ENCODE assay signal across 1 cellular context in genomic region chrX:154398668-154399526, GRCh38.
A peak's percentile ranks its signal among the peaks of the same experiment; 100 is the strongest.
TF ChIP-seq lines count a peak whose summit lies in the region.

No MANE protein-coding gene starts in this region.

TF ChIP-seq in HepG2, 621 proteins besides CTCF, POLR2A, EP300 and RAD21 (continued from another document and continues in another):
- TF ChIP-seq ZIK1 (CRISPR knock-in tag; IDR thresholded peaks at IDR 0.05; ENCODE audit: borderline replicate concordance, low read depth) (no peak), NCOA1 (CRISPR knock-in tag; IDR thresholded peaks at IDR 0.05) (no peak), ZBED4 (CRISPR knock-in tag; IDR thresholded peaks at IDR 0.05; ENCODE audit: borderline replicate concordance) (no peak), HIVEP1 (CRISPR knock-in tag; IDR thresholded peaks at IDR 0.05) (no peak), ZNF337 (CRISPR knock-in tag; IDR thresholded peaks at IDR 0.05; ENCODE audit: borderline replicate concordance, low read depth) (no peak), ZNF550 (CRISPR knock-in tag; IDR thresholded peaks at IDR 0.05; ENCODE audit: borderline replicate concordance) (no peak), ZNF556 (CRISPR knock-in tag; IDR thresholded peaks at IDR 0.05; ENCODE audit: borderline replicate concordance) (no peak), ZFYVE20 (CRISPR knock-in tag; IDR thresholded peaks at IDR 0.05; ENCODE audit: borderline replicate concordance, low read depth) (no peak), HOXA9 (CRISPR knock-in tag; IDR thresholded peaks at IDR 0.05; ENCODE audit: borderline replicate concordance) (0 out of 2 replicates have a peak, but pooled peaks have one; percentile 5), KLF16 (CRISPR knock-in tag; IDR thresholded peaks at IDR 0.05) (no peak), MATR3 (CRISPR knock-in tag; IDR thresholded peaks at IDR 0.05) (no peak), SP1 (IDR thresholded peaks at IDR 0.05) (no peak), SP1 (CRISPR knock-in tag; IDR thresholded peaks at IDR 0.05) (no peak), SCMH1 (CRISPR knock-in tag; IDR thresholded peaks at IDR 0.05; ENCODE audit: borderline replicate concordance) (no peak), ZFX (CRISPR knock-in tag; IDR thresholded peaks at IDR 0.05; ENCODE audit: low read depth) (peak; percentile 27; the same call in 1 of the 2 replicates), STAG1 (CRISPR knock-in tag; IDR thresholded peaks at IDR 0.05) (peak; percentile 37), ELK4 (CRISPR knock-in tag; IDR thresholded peaks at IDR 0.05; ENCODE audit: borderline replicate concordance) (no peak), SMYD3 (CRISPR knock-in tag; IDR thresholded peaks at IDR 0.05) (no peak), ZNF781 (CRISPR knock-in tag; IDR thresholded peaks at IDR 0.05; ENCODE audit: borderline replicate concordance, not compliant biosample characterization) (no peak), HNRNPL (IDR thresholded peaks at IDR 0.05; ENCODE audit: low read depth, low read length) (no peak), ZBTB8A (CRISPR knock-in tag; IDR thresholded peaks at IDR 0.05; ENCODE audit: borderline replicate concordance, low read depth) (no peak), ZNF430 (CRISPR knock-in tag; IDR thresholded peaks at IDR 0.05) (peak; percentile 64; the same call in 1 of the 2 replicates), RELA (CRISPR knock-in tag; IDR thresholded peaks at IDR 0.05) (no peak), CBFB (CRISPR knock-in tag; IDR thresholded peaks at IDR 0.05) (0 out of 2 replicates have a peak, but pooled peaks have one; percentile 11), ZNF230 (CRISPR knock-in tag; IDR thresholded peaks at IDR 0.05) (no peak), NR2F2 (IDR thresholded peaks at IDR 0.05; ENCODE audit: borderline replicate concordance, low read depth) (no peak), ZNF317 (CRISPR knock-in tag; IDR thresholded peaks at IDR 0.05) (no peak)
- TF ChIP-seq, protein P1, sequence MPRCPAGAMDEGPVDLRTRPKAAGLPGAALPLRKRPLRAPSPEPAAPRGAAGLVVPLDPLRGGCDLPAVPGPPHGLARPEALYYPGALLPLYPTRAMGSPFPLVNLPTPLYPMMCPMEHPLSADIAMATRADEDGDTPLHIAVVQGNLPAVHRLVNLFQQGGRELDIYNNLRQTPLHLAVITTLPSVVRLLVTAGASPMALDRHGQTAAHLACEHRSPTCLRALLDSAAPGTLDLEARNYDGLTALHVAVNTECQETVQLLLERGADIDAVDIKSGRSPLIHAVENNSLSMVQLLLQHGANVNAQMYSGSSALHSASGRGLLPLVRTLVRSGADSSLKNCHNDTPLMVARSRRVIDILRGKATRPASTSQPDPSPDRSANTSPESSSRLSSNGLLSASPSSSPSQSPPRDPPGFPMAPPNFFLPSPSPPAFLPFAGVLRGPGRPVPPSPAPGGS (CRISPR knock-in tag; IDR thresholded peaks at IDR 0.05): no peak
- TF ChIP-seq, protein P2, sequence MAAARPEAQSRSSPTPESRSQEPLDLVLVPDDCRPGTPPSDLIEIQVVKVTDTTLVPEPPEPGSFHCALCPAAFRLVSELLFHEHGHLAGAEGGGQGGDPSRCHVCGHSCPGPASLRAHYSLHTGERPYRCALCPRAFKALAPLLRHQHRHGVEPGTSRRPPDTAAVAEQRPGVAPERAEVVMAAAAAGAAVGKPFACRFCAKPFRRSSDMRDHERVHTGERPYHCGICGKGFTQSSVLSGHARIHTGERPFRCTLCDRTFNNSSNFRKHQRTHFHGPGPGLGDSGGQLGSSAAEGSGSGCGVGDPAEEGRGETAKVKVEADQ (CRISPR knock-in tag; IDR thresholded peaks at IDR 0.05; ENCODE audit: borderline replicate concordance): no peak
- TF ChIP-seq, protein P3, sequence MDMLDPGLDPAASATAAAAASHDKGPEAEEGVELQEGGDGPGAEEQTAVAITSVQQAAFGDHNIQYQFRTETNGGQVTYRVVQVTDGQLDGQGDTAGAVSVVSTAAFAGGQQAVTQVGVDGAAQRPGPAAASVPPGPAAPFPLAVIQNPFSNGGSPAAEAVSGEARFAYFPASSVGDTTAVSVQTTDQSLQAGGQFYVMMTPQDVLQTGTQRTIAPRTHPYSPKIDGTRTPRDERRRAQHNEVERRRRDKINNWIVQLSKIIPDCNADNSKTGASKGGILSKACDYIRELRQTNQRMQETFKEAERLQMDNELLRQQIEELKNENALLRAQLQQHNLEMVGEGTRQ (IDR thresholded peaks at IDR 0.05; ENCODE audit: low read depth, low read length): no peak
- TF ChIP-seq, protein P3 (CRISPR knock-in tag; IDR thresholded peaks at IDR 0.05; ENCODE audit: borderline replicate concordance): no peak
- TF ChIP-seq, protein P4, sequence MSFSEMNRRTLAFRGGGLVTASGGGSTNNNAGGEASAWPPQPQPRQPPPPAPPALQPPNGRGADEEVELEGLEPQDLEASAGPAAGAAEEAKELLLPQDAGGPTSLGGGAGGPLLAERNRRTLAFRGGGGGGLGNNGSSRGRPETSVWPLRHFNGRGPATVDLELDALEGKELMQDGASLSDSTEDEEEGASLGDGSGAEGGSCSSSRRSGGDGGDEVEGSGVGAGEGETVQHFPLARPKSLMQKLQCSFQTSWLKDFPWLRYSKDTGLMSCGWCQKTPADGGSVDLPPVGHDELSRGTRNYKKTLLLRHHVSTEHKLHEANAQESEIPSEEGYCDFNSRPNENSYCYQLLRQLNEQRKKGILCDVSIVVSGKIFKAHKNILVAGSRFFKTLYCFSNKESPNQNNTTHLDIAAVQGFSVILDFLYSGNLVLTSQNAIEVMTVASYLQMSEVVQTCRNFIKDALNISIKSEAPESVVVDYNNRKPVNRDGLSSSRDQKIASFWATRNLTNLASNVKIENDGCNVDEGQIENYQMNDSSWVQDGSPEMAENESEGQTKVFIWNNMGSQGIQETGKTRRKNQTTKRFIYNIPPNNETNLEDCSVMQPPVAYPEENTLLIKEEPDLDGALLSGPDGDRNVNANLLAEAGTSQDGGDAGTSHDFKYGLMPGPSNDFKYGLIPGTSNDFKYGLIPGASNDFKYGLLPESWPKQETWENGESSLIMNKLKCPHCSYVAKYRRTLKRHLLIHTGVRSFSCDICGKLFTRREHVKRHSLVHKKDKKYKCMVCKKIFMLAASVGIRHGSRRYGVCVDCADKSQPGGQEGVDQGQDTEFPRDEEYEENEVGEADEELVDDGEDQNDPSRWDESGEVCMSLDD (CRISPR knock-in tag; IDR thresholded peaks at IDR 0.05; ENCODE audit: borderline replicate concordance): no peak
- TF ChIP-seq, protein P5, sequence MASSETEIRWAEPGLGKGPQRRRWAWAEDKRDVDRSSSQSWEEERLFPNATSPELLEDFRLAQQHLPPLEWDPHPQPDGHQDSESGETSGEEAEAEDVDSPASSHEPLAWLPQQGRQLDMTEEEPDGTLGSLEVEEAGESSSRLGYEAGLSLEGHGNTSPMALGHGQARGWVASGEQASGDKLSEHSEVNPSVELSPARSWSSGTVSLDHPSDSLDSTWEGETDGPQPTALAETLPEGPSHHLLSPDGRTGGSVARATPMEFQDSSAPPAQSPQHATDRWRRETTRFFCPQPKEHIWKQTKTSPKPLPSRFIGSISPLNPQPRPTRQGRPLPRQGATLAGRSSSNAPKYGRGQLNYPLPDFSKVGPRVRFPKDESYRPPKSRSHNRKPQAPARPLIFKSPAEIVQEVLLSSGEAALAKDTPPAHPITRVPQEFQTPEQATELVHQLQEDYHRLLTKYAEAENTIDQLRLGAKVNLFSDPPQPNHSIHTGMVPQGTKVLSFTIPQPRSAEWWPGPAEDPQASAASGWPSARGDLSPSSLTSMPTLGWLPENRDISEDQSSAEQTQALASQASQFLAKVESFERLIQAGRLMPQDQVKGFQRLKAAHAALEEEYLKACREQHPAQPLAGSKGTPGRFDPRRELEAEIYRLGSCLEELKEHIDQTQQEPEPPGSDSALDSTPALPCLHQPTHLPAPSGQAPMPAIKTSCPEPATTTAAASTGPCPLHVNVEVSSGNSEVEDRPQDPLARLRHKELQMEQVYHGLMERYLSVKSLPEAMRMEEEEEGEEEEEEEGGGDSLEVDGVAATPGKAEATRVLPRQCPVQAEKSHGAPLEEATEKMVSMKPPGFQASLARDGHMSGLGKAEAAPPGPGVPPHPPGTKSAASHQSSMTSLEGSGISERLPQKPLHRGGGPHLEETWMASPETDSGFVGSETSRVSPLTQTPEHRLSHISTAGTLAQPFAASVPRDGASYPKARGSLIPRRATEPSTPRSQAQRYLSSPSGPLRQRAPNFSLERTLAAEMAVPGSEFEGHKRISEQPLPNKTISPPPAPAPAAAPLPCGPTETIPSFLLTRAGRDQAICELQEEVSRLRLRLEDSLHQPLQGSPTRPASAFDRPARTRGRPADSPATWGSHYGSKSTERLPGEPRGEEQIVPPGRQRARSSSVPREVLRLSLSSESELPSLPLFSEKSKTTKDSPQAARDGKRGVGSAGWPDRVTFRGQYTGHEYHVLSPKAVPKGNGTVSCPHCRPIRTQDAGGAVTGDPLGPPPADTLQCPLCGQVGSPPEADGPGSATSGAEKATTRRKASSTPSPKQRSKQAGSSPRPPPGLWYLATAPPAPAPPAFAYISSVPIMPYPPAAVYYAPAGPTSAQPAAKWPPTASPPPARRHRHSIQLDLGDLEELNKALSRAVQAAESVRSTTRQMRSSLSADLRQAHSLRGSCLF (CRISPR knock-in tag; IDR thresholded peaks at IDR 0.05; ENCODE audit: borderline replicate concordance): no peak
- TF ChIP-seq, protein P6, sequence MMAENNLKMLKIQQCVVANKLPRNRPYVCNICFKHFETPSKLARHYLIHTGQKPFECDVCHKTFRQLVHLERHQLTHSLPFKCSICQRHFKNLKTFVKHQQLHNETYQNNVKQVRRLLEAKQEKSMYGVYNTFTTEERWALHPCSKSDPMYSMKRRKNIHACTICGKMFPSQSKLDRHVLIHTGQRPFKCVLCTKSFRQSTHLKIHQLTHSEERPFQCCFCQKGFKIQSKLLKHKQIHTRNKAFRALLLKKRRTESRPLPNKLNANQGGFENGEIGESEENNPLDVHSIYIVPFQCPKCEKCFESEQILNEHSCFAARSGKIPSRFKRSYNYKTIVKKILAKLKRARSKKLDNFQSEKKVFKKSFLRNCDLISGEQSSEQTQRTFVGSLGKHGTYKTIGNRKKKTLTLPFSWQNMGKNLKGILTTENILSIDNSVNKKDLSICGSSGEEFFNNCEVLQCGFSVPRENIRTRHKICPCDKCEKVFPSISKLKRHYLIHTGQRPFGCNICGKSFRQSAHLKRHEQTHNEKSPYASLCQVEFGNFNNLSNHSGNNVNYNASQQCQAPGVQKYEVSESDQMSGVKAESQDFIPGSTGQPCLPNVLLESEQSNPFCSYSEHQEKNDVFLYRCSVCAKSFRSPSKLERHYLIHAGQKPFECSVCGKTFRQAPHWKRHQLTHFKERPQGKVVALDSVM (CRISPR knock-in tag; IDR thresholded peaks at IDR 0.05): no peak; the same call in 1 of the 2 replicates
- TF ChIP-seq, protein P7, sequence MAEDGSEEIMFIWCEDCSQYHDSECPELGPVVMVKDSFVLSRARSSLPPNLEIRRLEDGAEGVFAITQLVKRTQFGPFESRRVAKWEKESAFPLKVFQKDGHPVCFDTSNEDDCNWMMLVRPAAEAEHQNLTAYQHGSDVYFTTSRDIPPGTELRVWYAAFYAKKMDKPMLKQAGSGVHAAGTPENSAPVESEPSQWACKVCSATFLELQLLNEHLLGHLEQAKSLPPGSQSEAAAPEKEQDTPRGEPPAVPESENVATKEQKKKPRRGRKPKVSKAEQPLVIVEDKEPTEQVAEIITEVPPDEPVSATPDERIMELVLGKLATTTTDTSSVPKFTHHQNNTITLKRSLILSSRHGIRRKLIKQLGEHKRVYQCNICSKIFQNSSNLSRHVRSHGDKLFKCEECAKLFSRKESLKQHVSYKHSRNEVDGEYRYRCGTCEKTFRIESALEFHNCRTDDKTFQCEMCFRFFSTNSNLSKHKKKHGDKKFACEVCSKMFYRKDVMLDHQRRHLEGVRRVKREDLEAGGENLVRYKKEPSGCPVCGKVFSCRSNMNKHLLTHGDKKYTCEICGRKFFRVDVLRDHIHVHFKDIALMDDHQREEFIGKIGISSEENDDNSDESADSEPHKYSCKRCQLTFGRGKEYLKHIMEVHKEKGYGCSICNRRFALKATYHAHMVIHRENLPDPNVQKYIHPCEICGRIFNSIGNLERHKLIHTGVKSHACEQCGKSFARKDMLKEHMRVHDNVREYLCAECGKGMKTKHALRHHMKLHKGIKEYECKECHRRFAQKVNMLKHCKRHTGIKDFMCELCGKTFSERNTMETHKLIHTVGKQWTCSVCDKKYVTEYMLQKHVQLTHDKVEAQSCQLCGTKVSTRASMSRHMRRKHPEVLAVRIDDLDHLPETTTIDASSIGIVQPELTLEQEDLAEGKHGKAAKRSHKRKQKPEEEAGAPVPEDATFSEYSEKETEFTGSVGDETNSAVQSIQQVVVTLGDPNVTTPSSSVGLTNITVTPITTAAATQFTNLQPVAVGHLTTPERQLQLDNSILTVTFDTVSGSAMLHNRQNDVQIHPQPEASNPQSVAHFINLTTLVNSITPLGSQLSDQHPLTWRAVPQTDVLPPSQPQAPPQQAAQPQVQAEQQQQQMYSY (CRISPR knock-in tag; IDR thresholded peaks at IDR 0.05): no peak
